In the genomic region with DNA sequence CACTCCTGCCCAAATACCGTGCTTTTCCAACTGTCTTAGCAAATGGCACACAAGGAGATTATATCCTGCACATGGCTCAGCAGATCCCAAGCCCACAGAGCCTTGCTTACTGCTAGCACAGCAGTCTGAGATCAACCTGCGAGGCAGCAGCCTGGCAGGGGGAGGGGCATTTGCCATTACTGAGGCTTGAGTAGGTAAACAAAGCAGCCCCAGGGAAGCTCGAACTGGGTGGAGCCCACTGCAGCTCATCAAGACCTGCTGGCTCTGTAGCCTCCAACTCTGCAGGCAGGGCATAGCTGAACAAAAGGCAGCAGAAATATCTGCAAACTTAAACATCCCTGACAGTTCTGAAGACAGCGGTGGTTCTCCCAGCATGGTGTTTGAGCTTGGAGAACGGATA, we compare ENCODE assay signal across 17 cellular contexts.
"Had no signal": no experiment of that assay in that cellular context is flagged by ENCODE, and none has a peak within 500 bp of the region (broad histone marks: within the 10 kb centered on the region; RNA-seq: fewer than 3 reads in every experiment).

No MANE protein-coding gene starts in this region.

- H3K4me1 ChIP-seq: heart left ventricle, vagina had no signal

- H3K27me3 ChIP-seq: heart left ventricle, sigmoid colon, vagina had no signal

- H3K36me3 ChIP-seq: heart left ventricle, sigmoid colon, thoracic aorta, vagina had no signal

- DNase-seq: activated CD4-positive, alpha-beta T cell treated with anti-CD3 and anti-CD28 coated beads, Interleukin-2, amount 10 ng/mL, durations not matched to agents 7 days and 5 days; activated CD4-positive, CD25-positive, alpha-beta regulatory T cell treated with anti-CD3 and anti-CD28 coated beads, Interleukin-2, amount 50 U/mL, for 72 hours; activated CD8-positive, alpha-beta T cell treated with anti-CD3 and anti-CD28 coated beads, Interleukin-2, amount 10 ng/mL, durations not matched to agents 7 days and 5 days; activated gamma-delta T cell; activated naive CD4-positive, alpha-beta T cell treated with anti-CD3 and anti-CD28 coated beads, Interleukin-2, amount 50 U/mL, for 16 hours; activated naive CD8-positive, alpha-beta T cell treated with anti-CD3 and anti-CD28 coated beads, Interleukin-2, amount 50 U/mL, for 24 hours; cerebellar nuclear complex; cortex of kidney; heart left ventricle; left colon; sigmoid colon; stimulated activated CD4-positive, alpha-beta T cell treated with anti-CD3 and anti-CD28 coated beads, Interleukin-4, amount 100 ng/mL, for 1 hour; stimulated activated naive CD4-positive, alpha-beta T cell treated with Interleukin-2 at 50 U/mL for 16 hours had no signal

- H3K4me3 ChIP-seq: heart left ventricle, sigmoid colon, thoracic aorta, vagina had no signal

- H3K27ac ChIP-seq: epithelial cell of prostate, heart left ventricle, sigmoid colon, thoracic aorta, vagina, VCaP had no signal
